ENCODE assay signal across 10 cellular contexts in the genomic region with DNA sequence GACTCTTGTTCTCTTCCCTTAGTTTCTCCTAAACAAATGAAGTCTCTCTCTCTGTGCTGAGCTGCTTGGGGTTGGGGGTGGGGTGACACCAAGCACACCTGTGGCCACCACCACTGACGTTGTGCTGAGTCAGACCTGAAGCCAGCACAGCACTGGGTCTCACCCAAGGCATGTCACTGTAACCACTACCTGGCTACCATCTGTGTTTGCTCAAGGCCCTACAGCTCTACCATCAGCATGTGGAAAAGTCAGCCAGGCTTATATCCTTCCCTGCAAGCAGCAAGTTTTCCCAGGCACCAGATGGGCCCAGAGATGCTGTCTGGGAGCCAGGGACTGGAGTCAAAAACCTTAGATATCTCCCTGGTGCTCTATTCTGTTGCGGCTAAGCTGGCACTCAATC. TPM values are rescaled to one million over a fixed set of nuclear protein-coding genes. Genes with fewer than 3 reads are reported as not detected.
DNase-seq lines count a peak whose midpoint lies in the region; ATAC-seq, FAIRE-seq and TF ChIP-seq lines count a peak whose summit lies in the region.
"Had no signal": no experiment of that assay in that cellular context is flagged by ENCODE, and none has a peak within 500 bp of the region (broad histone marks: within the 10 kb centered on the region; RNA-seq: fewer than 3 reads in every experiment).

No MANE protein-coding gene starts in this region.

- H3K4me1 ChIP-seq in vagina = peaks cover 13% of the 10 kb centered on the region

- peak; percentile 66 for ATAC-seq in GM21367 (IDR thresholded peaks at IDR 0.05; ENCODE audit: unreplicated experiment)
- ATAC-seq in HG03342 (IDR thresholded peaks at IDR 0.05; ENCODE audit: unreplicated experiment) = peak; percentile 56
- ATAC-seq: esophagus mucosa had no signal

- H3K27ac ChIP-seq in vagina = no peak overlapping the region

- no peaks in the 10 kb centered on the region for H3K9me3 ChIP-seq in vagina

- no peak for TF ChIP-seq POLR2A in vagina (IDR thresholded peaks at IDR 0.05)

- peak; percentile 84 for FAIRE-seq in GM18507 (lab: Jason Lieb, UNC)
- no peak for FAIRE-seq in bronchial epithelial cell (lab: Jason Lieb, UNC)

- H3K27me3 ChIP-seq in bronchial epithelial cell (ENCODE audit: control insufficient read depth, insufficient read depth, low read length) = no peaks in the 10 kb centered on the region
- H3K27me3 ChIP-seq in vagina = no peaks in the 10 kb centered on the region

- DNase-seq in GM18507 (ENCODE audit: extremely low spot score, insufficient read length, low read depth) (no peak), bronchial epithelial cell (ENCODE audit: low read depth) (peak; percentile 59), vagina (ENCODE audit: extremely low spot score in 2 of 2) (no peak), NOMO-1 treated with DMSO at 0.1 percent for 48 hours (lab: John Stamatoyannopoulos, UW; ENCODE audit: unreplicated experiment) (no peak), SW 1271 (lab: John Stamatoyannopoulos, UW) (no peak), D341Med (ENCODE audit: low spot score) (no peak)

- TF ChIP-seq CTCF in bronchial epithelial cell (IDR thresholded peaks at IDR 0.05; ENCODE audit: insufficient read depth, low read length, severe bottlenecking) (no peak), vagina (IDR thresholded peaks at IDR 0.05) (no peak)

- intact Hi-C loops in vagina (cut with DNase I) = no loop called here

- H3K36me3 ChIP-seq in bronchial epithelial cell (ENCODE audit: control insufficient read depth, insufficient read depth, low read length) = no peaks in the 10 kb centered on the region
- no peaks in the 10 kb centered on the region for H3K36me3 ChIP-seq in vagina

- no peak overlapping the region for H3K4me3 ChIP-seq in bronchial epithelial cell (ENCODE audit: low read depth, low read length)
- H3K4me3 ChIP-seq in vagina = no peak overlapping the region

RNA-seq across cellular contexts. Expression of gene CXCL10, which starts 6.9 kb away (rescaled TPM):
- total RNA-seq in bronchial epithelial cell (0.13 TPM in 1 of 2 replicates, not detected in the other), vagina (1.7 TPM)
- total RNA-seq: myocyte had no signal

RNA-seq across cellular contexts. Expression of gene CXCL9, which starts 9.1 kb away (rescaled TPM):
- total RNA-seq in bronchial epithelial cell (not detected in 2 replicates), vagina (0.74 TPM)
- total RNA-seq: esophagus mucosa, myocyte had no signal

RNA-seq across cellular contexts. Expression of gene CXCL11, which starts 19.5 kb away (rescaled TPM):
- total RNA-seq in bronchial epithelial cell (not detected in 2 replicates), vagina (not detected)
- total RNA-seq: myocyte had no signal

RNA-seq across cellular contexts. Expression of gene SDAD1, which starts 25.6 kb away (rescaled TPM):
- total RNA-seq in bronchial epithelial cell = 21.8 and 30.3 TPM in 2 replicates
- total RNA-seq in vagina = 27.5 TPM

RNA-seq across cellular contexts. Expression of gene ART3, which starts 58.1 kb away (rescaled TPM):
- total RNA-seq in bronchial epithelial cell (under 0.01 TPM in 1 of 2 replicates, not detected in the other), vagina (0.74 TPM)
- total RNA-seq: esophagus mucosa, myocyte had no signal
